ENCODE assay signal across 9 cellular contexts in genomic region chr11:86632499-86633269, GRCh38. TPM values are rescaled to one million over a fixed set of nuclear protein-coding genes. Genes with fewer than 3 reads are reported as not detected.
DNase-seq lines count a peak whose midpoint lies in the region; ATAC-seq, FAIRE-seq and TF ChIP-seq lines count a peak whose summit lies in the region.
"Had no signal": no experiment of that assay in that cellular context is flagged by ENCODE, and none has a peak within 500 bp of the region (broad histone marks: within the 10 kb centered on the region; RNA-seq: fewer than 3 reads in every experiment).

No MANE protein-coding gene starts in this region.

- no peak overlapping the region for H3K4me3 Mint-ChIP-seq in CD14-positive monocyte

- intact Hi-C loops in CD14-positive monocyte (cut with micrococcal nuclease) = no loop called here

- DNase-seq in DMS53 (lab: John Stamatoyannopoulos, UW) (peak; percentile 88), H54 (ENCODE audit: insufficient read length, low spot score) (peak; percentile 63), RCC 7860 (ENCODE audit: low spot score) (peak; percentile 98), epithelial cell of prostate (ENCODE audit: low read depth, low spot score) (peak; percentile 70), skeletal muscle cell (ENCODE audit: low read depth) (peak; percentile 96), CD14-positive monocyte (ENCODE audit: low spot score) (no peak), HuH-7.5 (ENCODE audit: low spot score) (no peak)

- no peak overlapping the region for H3K4me3 ChIP-seq in skeletal muscle cell (ENCODE audit: low read depth, low read length)

- H3K27ac Mint-ChIP-seq in CD14-positive monocyte = no peak overlapping the region

- H3K27me3 Mint-ChIP-seq in CD14-positive monocyte (ENCODE audit: low read depth in 3 of 3) = peaks cover 0 to 5% (median 3%) of the 10 kb centered on the region in 3 donors

- TF ChIP-seq POLR2A in H54 (IDR thresholded peaks at IDR 0.05; ENCODE audit: low read depth, low read length) (no peak), GM18505 (IDR thresholded peaks at IDR 0.05; ENCODE audit: borderline replicate concordance, extremely low read depth, insufficient read depth, insufficient read length) (no peak)

- peak; percentile 92 for FAIRE-seq in H54 (lab: Jason Lieb, UNC)
- FAIRE-seq in RCC 7860 (lab: Jason Lieb, UNC) = peak; percentile 93

- no peaks in the 10 kb centered on the region for H3K36me3 Mint-ChIP-seq in CD14-positive monocyte

- ATAC-seq in GM18505 (IDR thresholded peaks at IDR 0.05; ENCODE audit: unreplicated experiment) = no peak

- H3K9me3 Mint-ChIP-seq in CD14-positive monocyte = no peaks in the 10 kb centered on the region

- peaks cover 10% of the 10 kb centered on the region for H3K4me1 Mint-ChIP-seq in CD14-positive monocyte

- TF ChIP-seq CTCF in CD14-positive monocyte (IDR thresholded peaks at IDR 0.05) = no peak

- peak overlapping the region; percentile 75 for H3K27ac ChIP-seq in epithelial cell of prostate
- H3K27ac ChIP-seq: KMS-11 had no signal

RNA-seq across cellular contexts. Expression of gene ME3, which starts 39.7 kb away (rescaled TPM):
- under 1 TPM; 0.31 to 0.42 TPM for polyA plus RNA-seq in CD14-positive monocyte

Comparison
In these comparisons a context has a peak if more than half of its experiments do, and no peak if none do; other contexts are left out.
1. DNase-seq: peak in DMS53 (single experiment), H54 (single experiment), RCC 7860 (single experiment), epithelial cell of prostate (single experiment) and skeletal muscle cell (single experiment); none in CD14-positive monocyte (single experiment) and HuH-7.5 (single experiment).